Comparison of ENCODE assay signal across 26 cellular contexts in genomic region chrX:111386884-111387283, GRCh38. TPM values are rescaled to one million over a fixed set of nuclear protein-coding genes. Genes with fewer than 3 reads are reported as not detected.
DNase-seq lines count a peak whose midpoint lies in the region; ATAC-seq and TF ChIP-seq lines count a peak whose summit lies in the region.
"Had no signal": no experiment of that assay in that cellular context is flagged by ENCODE, and none has a peak within 500 bp of the region (broad histone marks: within the 10 kb centered on the region; RNA-seq: fewer than 3 reads in every experiment).

No MANE protein-coding gene starts in this region.

- no peak overlapping the region for H3K14ac ChIP-seq in neuronal stem cell (ENCODE audit: low read length)

- POLR2A ChIA-PET in WTC11 (lab: Charles Lee): no interaction called here

- H3K79me1 ChIP-seq in neuronal stem cell (ENCODE audit: low read depth, low read length): no peaks in the 10 kb centered on the region

- H3K36me3 ChIP-seq in neural cell (ENCODE audit: insufficient read depth, low read length) (no peaks in the 10 kb centered on the region), uterus (no peaks in the 10 kb centered on the region), neuronal stem cell (replicated peaks in 1 of 2; ENCODE audit: control insufficient read depth in 2 of 2, insufficient read depth in 2 of 2, low read length in 2 of 2) (no peaks in the 10 kb centered on the region)
- H3K36me3 ChIP-seq: BLaER1, MG63, Peyer's patch had no signal

- H3K27ac ChIP-seq in neural cell (ENCODE audit: low read length) (peak overlapping the region; percentile 3), uterus (no peak overlapping the region), neuronal stem cell (replicated peaks; ENCODE audit: low read length) (no peak overlapping the region)
- H3K27ac ChIP-seq: BLaER1, Peyer's patch, SK-N-MC had no signal

- H3K79me2 ChIP-seq in neural cell (replicated peaks; ENCODE audit: insufficient read depth, low read length): peaks cover 85% of the 10 kb centered on the region

- TF ChIP-seq RAD21 in neural cell (conservative IDR thresholded peaks at IDR 0.05): no peak

- no peak overlapping the region for H3K4me2 ChIP-seq in neural cell (ENCODE audit: low read length)
- H3K4me2 ChIP-seq in neuronal stem cell (ENCODE audit: insufficient read depth, low read length, poor library complexity, severe bottlenecking): no peak overlapping the region
- H3K4me2 ChIP-seq: BLaER1 had no signal

- WGBS in neuronal stem cell (ENCODE audit: extremely low coverage in 2 of 2, insufficient read length in 2 of 2, insufficient replicate concordance in 1 of 2), 2 donors: no CpG with 5 or more reads among the region's 5 CpGs

- CTCF ChIA-PET in WTC11 (lab: Charles Lee): interaction anchor here (0.5 to 1.5 kb wide), 2 partner anchors 61 to 1150 kb away, joined by 4 read pairs; no protein-coding TSS in a partner anchor

- peak; percentile 3 for DNase-seq in H4 (ENCODE audit: low spot score)
- DNase-seq in WTC11 (ENCODE audit: low spot score): no peak
- DNase-seq in glutamatergic neuron: no peak
- no peak for DNase-seq in uterus
- DNase-seq in ureter (ENCODE audit: low spot score): no peak
- DNase-seq in neuronal stem cell (ENCODE audit: low spot score): no peak
- no peak for DNase-seq in GM13976 (ENCODE audit: low spot score)
- DNase-seq: CD4-positive, CD25-positive, alpha-beta regulatory T cell; DND-41; H9; HFFc6; Kasumi-1; MG63; NCI-H1105 treated with DMSO at 0.1 percent for 48 hours; NCI-H2029 treated with DMSO at 0.1 percent for 48 hours; NCI-H2171; NCI-H226; NCI-H510A; OCI-M1; Peyer's patch; SIG-M5 had no signal

- no peaks in the 10 kb centered on the region for H3K4me1 ChIP-seq in uterus
- H3K4me1 ChIP-seq in neuronal stem cell (ENCODE audit: control insufficient read depth in 2 of 2, insufficient read depth in 1 of 2, low read depth in 1 of 2, low read length in 2 of 2): no peaks in the 10 kb centered on the region
- H3K4me1 ChIP-seq: BLaER1, Peyer's patch had no signal

- peak; percentile 60 for ATAC-seq in WTC11
- ATAC-seq: K562 had no signal

- H3K4me3 ChIP-seq in neural cell (ENCODE audit: low read length): no peak overlapping the region
- no peak overlapping the region for H3K4me3 ChIP-seq in uterus
- H3K4me3 ChIP-seq in neuronal stem cell (ENCODE audit: low read length in 2 of 2): no peak overlapping the region
- H3K4me3 ChIP-seq: BLaER1, K562, MG63, Peyer's patch, SK-N-MC had no signal

- no peak overlapping the region for H2AFZ ChIP-seq in neural cell (ENCODE audit: low read depth, low read length)
- no peak overlapping the region for H2AFZ ChIP-seq in neuronal stem cell (ENCODE audit: low read length)

- no peak overlapping the region for H4K91ac ChIP-seq in neuronal stem cell (ENCODE audit: low read depth, low read length, poor library complexity)

- no peak overlapping the region for H2BK12ac ChIP-seq in neuronal stem cell (ENCODE audit: low read length)

- H3K4ac ChIP-seq in neuronal stem cell (ENCODE audit: low read length): no peak overlapping the region

- H3K4me1 Mint-ChIP-seq in WTC11 (peaks cover 8% of the 10 kb centered on the region), glutamatergic neuron (ENCODE audit: low read depth, unreplicated experiment) (peaks cover 16% of the 10 kb centered on the region)
- H3K4me1 Mint-ChIP-seq: CD4-positive, CD25-positive, alpha-beta regulatory T cell had no signal

- H3K18ac ChIP-seq in neuronal stem cell (ENCODE audit: low read length): no peak overlapping the region

- no peak overlapping the region for H3K23ac ChIP-seq in neuronal stem cell (ENCODE audit: low read depth, low read length, poor library complexity)

- no peak for TF ChIP-seq EP300 in neural cell (conservative IDR thresholded peaks at IDR 0.05; ENCODE audit: poor library complexity, severe bottlenecking)

- H2BK15ac ChIP-seq in neuronal stem cell (ENCODE audit: low read length): no peak overlapping the region

- no peaks in the 10 kb centered on the region for H3K9me3 Mint-ChIP-seq in WTC11
- no peaks in the 10 kb centered on the region for H3K9me3 Mint-ChIP-seq in glutamatergic neuron (ENCODE audit: unreplicated experiment)
- H3K9me3 Mint-ChIP-seq: CD4-positive, CD25-positive, alpha-beta regulatory T cell; H9 had no signal

- intact Hi-C loops in uterus (cut with DNase I; ENCODE audit: low total_unique reads): no loop called here

- TF ChIP-seq POLR2A in uterus (IDR thresholded peaks at IDR 0.05): no peak

- no peak for TF ChIP-seq CTCF in WTC11 (IDR thresholded peaks at IDR 0.05)
- TF ChIP-seq CTCF in glutamatergic neuron (IDR thresholded peaks at IDR 0.05; ENCODE audit: partially characterized antibody, unreplicated experiment): no peak
- TF ChIP-seq CTCF in neural cell (IDR thresholded peaks at IDR 0.05; ENCODE audit: poor library complexity, severe bottlenecking): no peak
- no peak for TF ChIP-seq CTCF in uterus (IDR thresholded peaks at IDR 0.05)
- TF ChIP-seq CTCF in GM13976 (IDR thresholded peaks at IDR 0.05; ENCODE audit: borderline replicate concordance, control extremely low read depth, extremely low read depth, insufficient read depth, missing control alignments): no peak

- H4K8ac ChIP-seq in neuronal stem cell (ENCODE audit: low read depth, low read length): no peak overlapping the region

- no peak overlapping the region for H2BK120ac ChIP-seq in neuronal stem cell (ENCODE audit: low read depth, low read length)

- H3K27me3 Mint-ChIP-seq in WTC11 (ENCODE audit: low read depth): peaks cover 60% of the 10 kb centered on the region
- H3K27me3 Mint-ChIP-seq in glutamatergic neuron (ENCODE audit: unreplicated experiment): no peaks in the 10 kb centered on the region
- H3K27me3 Mint-ChIP-seq: CD4-positive, CD25-positive, alpha-beta regulatory T cell had no signal

- in situ Hi-C loops in GM13976 (cut with MboI; ENCODE audit: low sequenced_read_pairs, unreplicated experiment): no loop called here

- H2BK5ac ChIP-seq in neuronal stem cell (ENCODE audit: low read length): no peak overlapping the region

- H3K27ac Mint-ChIP-seq in WTC11 (no peak overlapping the region), glutamatergic neuron (ENCODE audit: unreplicated experiment) (peak overlapping the region; percentile 72)
- H3K27ac Mint-ChIP-seq: CD4-positive, CD25-positive, alpha-beta regulatory T cell; HFFc6 had no signal

- no peaks in the 10 kb centered on the region for H3K27me3 ChIP-seq in neural cell (ENCODE audit: insufficient read depth, low read depth, low read length)
- no peaks in the 10 kb centered on the region for H3K27me3 ChIP-seq in uterus
- H3K27me3 ChIP-seq in neuronal stem cell (ENCODE audit: control insufficient read depth in 3 of 3, insufficient read depth in 3 of 3, low read depth in 1 of 3, low read length in 3 of 3): no peaks in the 10 kb centered on the region
- H3K27me3 ChIP-seq: MG63, Peyer's patch had no signal

- H2AK5ac ChIP-seq in neuronal stem cell (ENCODE audit: low read depth, low read length): no peak overlapping the region

- H4K20me1 ChIP-seq in neural cell (ENCODE audit: insufficient read depth): no peaks in the 10 kb centered on the region
- H4K20me1 ChIP-seq: BLaER1 had no signal

- H3K4me3 Mint-ChIP-seq in WTC11: no peak overlapping the region
- peak overlapping the region; percentile 71 for H3K4me3 Mint-ChIP-seq in glutamatergic neuron (ENCODE audit: unreplicated experiment)
- H3K4me3 Mint-ChIP-seq: CD4-positive, CD25-positive, alpha-beta regulatory T cell; H9; HFFc6 had no signal

- no peaks in the 10 kb centered on the region for H3K9me3 ChIP-seq in neural cell (ENCODE audit: low read length)
- H3K9me3 ChIP-seq in uterus: no peaks in the 10 kb centered on the region
- H3K9me3 ChIP-seq in neuronal stem cell (replicated peaks in 1 of 2; ENCODE audit: control insufficient read depth in 2 of 2, insufficient read depth in 1 of 2, low read depth in 1 of 2, low read length in 2 of 2): no peaks in the 10 kb centered on the region
- H3K9me3 ChIP-seq: BLaER1, MG63, Peyer's patch had no signal

- H3K36me3 Mint-ChIP-seq in WTC11: no peaks in the 10 kb centered on the region
- H3K36me3 Mint-ChIP-seq in glutamatergic neuron (ENCODE audit: unreplicated experiment): no peaks in the 10 kb centered on the region
- H3K36me3 Mint-ChIP-seq: CD4-positive, CD25-positive, alpha-beta regulatory T cell had no signal

- H3K9ac ChIP-seq in neural cell (ENCODE audit: low read length): no peak overlapping the region
- H3K9ac ChIP-seq in neuronal stem cell (ENCODE audit: low read depth, low read length, poor library complexity): no peak overlapping the region
- H3K9ac ChIP-seq: BLaER1 had no signal

- H3K9me2 ChIP-seq in neural cell (ENCODE audit: insufficient read depth, low read length): no peaks in the 10 kb centered on the region

- H3F3A ChIP-seq in neural cell (ENCODE audit: insufficient read depth, low read length, poor library complexity, severe bottlenecking): no peaks in the 10 kb centered on the region

TF ChIP-seq in WTC11, 78 proteins besides CTCF, POLR2A, EP300 and RAD21 (continues in another document):
- TF ChIP-seq ZBTB21 (CRISPR knock-in tag; IDR thresholded peaks at IDR 0.05; ENCODE audit: borderline replicate concordance): no peak
- no peak for TF ChIP-seq FOXJ3 (CRISPR knock-in tag; IDR thresholded peaks at IDR 0.05; ENCODE audit: borderline replicate concordance)

TF ChIP-seq in neural cell, 6 proteins besides CTCF, POLR2A, EP300 and RAD21 (continues in another document):
- TF ChIP-seq MXI1 (conservative IDR thresholded peaks at IDR 0.05; ENCODE audit: poor library complexity, severe bottlenecking): no peak
- TF ChIP-seq SMC3 (conservative IDR thresholded peaks at IDR 0.05; ENCODE audit: poor library complexity): no peak
- TF ChIP-seq TAF1 (IDR thresholded peaks at IDR 0.05; ENCODE audit: low read depth): no peak
- no peak for TF ChIP-seq POLR2AphosphoS5 (IDR thresholded peaks at IDR 0.05)
- no peak for TF ChIP-seq EZH2 (IDR thresholded peaks at IDR 0.05; ENCODE audit: borderline replicate concordance, insufficient read depth, low read length, poor library complexity, severe bottlenecking)

RNA-seq across cellular contexts. Expression of gene DCX, which starts 25.1 kb away (rescaled TPM):
- 0.06 TPM in 1 of 2 replicates, not detected in the other for total RNA-seq in H4 (2014; rRNA removed; shearing (Covaris generic))
- total RNA-seq in WTC11 (2021) (2.1 to 2.4 TPM (median 2.2 TPM) in 3 replicates), glutamatergic neuron (ENCODE audit: unreplicated experiment) (614 TPM), uterus (1 to 10 TPM in 2 of 4 donors, not detected in 2; 2.0 to 5.5 TPM), ureter (not detected)
- polyA plus RNA-seq in neural cell: 180 and 206 TPM in 2 replicates
- 745 and 1,009 TPM in 2 replicates for polyA minus RNA-seq in neural cell
- polyA plus RNA-seq in neuronal stem cell (2013, experiment 1 of 2): 5.7 TPM
- 6.0 TPM for polyA plus RNA-seq in neuronal stem cell (2013, experiment 2 of 2)
- total RNA-seq: CD4-positive, CD25-positive, alpha-beta regulatory T cell; HFFc6; K562; Peyer's patch had no signal
- polyA plus RNA-seq: AG04450; CD4-positive, CD25-positive, alpha-beta regulatory T cell; K562 had no signal

Comparison
In these comparisons a context has a peak if more than half of its experiments do, and no peak if none do; other contexts are left out.
1. RNA of gene DCX, which starts 25.1 kb away (total RNA-seq): 614 TPM in glutamatergic neuron (single experiment); 2.1 to 2.4 TPM in WTC11, 2.0 to 5.5 TPM in uterus, 0.06 TPM in H4 and not detected in ureter (single experiment); every median in the first group is over 10 times any median in the second.